ENCODE assay signal across 21 cellular contexts in the genomic region with DNA sequence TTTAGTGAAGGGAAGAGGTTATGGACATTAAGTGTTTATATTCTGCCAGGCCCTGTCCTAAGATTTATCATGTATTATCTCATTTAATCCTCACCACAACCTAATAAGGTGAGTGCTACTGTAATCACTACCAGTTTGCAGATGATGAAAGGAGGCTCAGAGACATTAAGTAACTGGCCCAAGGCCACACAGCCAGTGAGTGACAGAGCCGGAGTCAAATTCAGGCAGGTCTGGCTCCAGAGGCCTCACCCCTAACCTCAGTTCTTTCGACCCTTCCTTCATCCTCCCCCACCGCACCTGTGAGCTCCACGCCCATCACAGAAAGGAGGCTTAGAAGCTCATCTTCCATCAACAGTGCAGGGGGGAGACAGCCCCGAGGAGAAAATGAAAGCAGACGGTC.
"Had no signal": no experiment of that assay in that cellular context is flagged by ENCODE, and none has a peak within 500 bp of the region (broad histone marks: within the 10 kb centered on the region; RNA-seq: fewer than 3 reads in every experiment).

No MANE protein-coding gene starts in this region.

- H3K4me3 Mint-ChIP-seq: immature natural killer cell, mesothelial cell of epicardium had no signal

- H3K36me3 Mint-ChIP-seq: immature natural killer cell, mesothelial cell of epicardium had no signal

- H3K27me3 ChIP-seq: foreskin keratinocyte, hepatocyte had no signal

- ATAC-seq: foreskin keratinocyte, gastroesophageal sphincter, heart left ventricle, left colon, left lung, left ventricle myocardium superior, lower lobe of right lung, mucosa of descending colon had no signal

- H3K4me1 ChIP-seq: esophagus muscularis mucosa, foreskin keratinocyte, gastroesophageal sphincter, heart left ventricle, left lung, lower lobe of right lung had no signal

- H3K27ac Mint-ChIP-seq: immature natural killer cell, mesothelial cell of epicardium had no signal

- H3K4me2 ChIP-seq: hepatocyte had no signal

- H3K4me1 Mint-ChIP-seq: immature natural killer cell, mesothelial cell of epicardium had no signal

- H3K4me3 ChIP-seq: coronary artery, dorsolateral prefrontal cortex, esophagus muscularis mucosa, gastroesophageal sphincter, heart left ventricle, hepatocyte, left lung, lower lobe of right lung, mucosa of descending colon had no signal

- H3K9me3 ChIP-seq: esophagus muscularis mucosa, gastroesophageal sphincter, heart left ventricle, left lung, lower lobe of right lung, mucosa of descending colon had no signal

- H3K36me3 ChIP-seq: esophagus muscularis mucosa, gastroesophageal sphincter, heart left ventricle, left lung, lower lobe of right lung had no signal

- H3K27ac ChIP-seq: coronary artery, dorsolateral prefrontal cortex, esophagus muscularis mucosa, foreskin keratinocyte, gastroesophageal sphincter, heart left ventricle, hepatocyte, left lung, lower lobe of right lung had no signal

- H2AFZ ChIP-seq: hepatocyte had no signal

- H3K9me3 Mint-ChIP-seq: immature natural killer cell, mesothelial cell of epicardium had no signal

- DNase-seq: dermis blood vessel endothelial cell; effector CD4-positive, alpha-beta T cell; effector memory CD4-positive, alpha-beta T cell; foreskin keratinocyte; heart left ventricle; immature natural killer cell; islet precursor cell; kidney; kidney glomerular epithelial cell; left colon; left lung; left ventricle myocardium superior; lower lobe of right lung; mesenchymal stem cell; mucosa of descending colon had no signal
